In the genomic region with DNA sequence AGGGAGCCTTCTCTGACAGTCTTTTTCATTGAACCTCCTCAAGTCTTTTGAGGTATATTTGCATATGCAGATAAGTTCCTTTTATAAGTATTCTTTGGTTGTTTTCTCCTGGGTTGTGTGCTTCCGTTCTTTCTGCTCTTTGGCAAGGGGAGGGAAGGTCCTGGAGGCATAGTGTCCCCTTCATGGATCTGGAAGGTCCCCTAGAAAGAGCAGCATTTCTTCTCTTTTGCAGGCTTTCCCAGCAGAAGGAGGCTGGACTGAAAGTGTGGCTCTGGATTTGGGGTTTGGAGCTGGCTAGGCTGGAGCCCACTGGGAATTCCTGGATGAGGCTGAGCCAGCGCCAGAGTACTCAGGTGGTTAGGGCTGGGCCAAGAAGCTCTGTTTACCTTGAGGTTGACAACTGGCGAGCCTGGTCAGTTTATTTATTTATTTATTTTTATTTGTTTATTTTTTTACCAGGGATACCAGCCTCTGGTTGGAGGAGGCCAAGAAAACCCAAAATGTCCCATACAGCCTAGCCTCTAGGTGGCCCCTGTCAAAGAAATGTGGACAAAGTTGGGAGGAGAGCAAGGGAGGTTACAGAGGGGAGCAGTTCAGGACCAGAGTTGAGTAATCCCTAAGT, we compare ENCODE assay signal across 11 cellular contexts. TPM values are rescaled to one million over a fixed set of nuclear protein-coding genes. Genes with fewer than 3 reads are reported as not detected.
A peak's percentile ranks its signal among the peaks of the same experiment; 100 is the strongest.
DNase-seq lines count a peak whose midpoint lies in the region; ATAC-seq and TF ChIP-seq lines count a peak whose summit lies in the region.
"Had no signal": no experiment of that assay in that cellular context is flagged by ENCODE, and none has a peak within 500 bp of the region (broad histone marks: within the 10 kb centered on the region; RNA-seq: fewer than 3 reads in every experiment).

No MANE protein-coding gene starts in this region.

- no peaks in the 10 kb centered on the region for H3K36me3 ChIP-seq in BE2C
- no peaks in the 10 kb centered on the region for H3K36me3 ChIP-seq in HCT116 (ENCODE audit: control insufficient read depth in 1 of 2, insufficient read depth in 2 of 2, low read length in 2 of 2)
- H3K36me3 ChIP-seq in RWPE2 (ENCODE audit: low read depth) = no peaks in the 10 kb centered on the region
- no peaks in the 10 kb centered on the region for H3K36me3 ChIP-seq in iPS-18a (ENCODE audit: control insufficient read depth, low read depth, low read length)
- H3K36me3 ChIP-seq in right atrium auricular region = no peaks in the 10 kb centered on the region
- H3K36me3 ChIP-seq: BLaER1 treated with 17β-estradiol and CSF1 and Interleukin-3, amounts not matched to agents 10 nM and 100 nM; lower lobe of right lung had no signal

- H3K27ac ChIP-seq in HCT116 (ENCODE audit: low read depth, low read length) (no peak overlapping the region), RWPE2 (ENCODE audit: poor library complexity, severe bottlenecking) (no peak overlapping the region), iPS-18a (ENCODE audit: low read length) (no peak overlapping the region), right atrium auricular region (no peak overlapping the region)
- H3K27ac ChIP-seq: body of pancreas, lower lobe of right lung had no signal

- H3K9ac ChIP-seq in HCT116 (ENCODE audit: low read length) = no peak overlapping the region
- H3K9ac ChIP-seq in iPS-18a (ENCODE audit: low read length) = no peak overlapping the region

- DNase-seq in BE2C (peak; percentile 28), HCT116 (ENCODE audit: low read depth, low spot score) (peak; percentile 38), RWPE2 (ENCODE audit: low spot score) (no peak), erythroblast (lab: John Stamatoyannopoulos, UW) (no peak), COR-L47 (lab: John Stamatoyannopoulos, UW) (no peak), right atrium auricular region (ENCODE audit: low spot score) (no peak)
- DNase-seq: body of pancreas, lower lobe of right lung had no signal

- H3K4me1 ChIP-seq in BE2C = no peaks in the 10 kb centered on the region
- H3K4me1 ChIP-seq in HCT116 (ENCODE audit: control insufficient read depth in 1 of 2, insufficient read depth in 2 of 2, low read length in 2 of 2) = peaks cover 8 to 23% of the 10 kb centered on the region in 2 experiments; a peak in 3 of 4 replicates
- peaks cover 5% of the 10 kb centered on the region for H3K4me1 ChIP-seq in RWPE2 (ENCODE audit: insufficient read depth, poor library complexity, severe bottlenecking)
- H3K4me1 ChIP-seq in iPS-18a (ENCODE audit: control insufficient read depth, low read depth, low read length) = peaks cover 15% of the 10 kb centered on the region
- H3K4me1 ChIP-seq in right atrium auricular region = peaks cover 0 to 7% of the 10 kb centered on the region in 2 donors
- H3K4me1 ChIP-seq: body of pancreas had no signal

- peak overlapping the region; percentile 29; the same call in 1 of the 2 replicates for H3K4me2 ChIP-seq in HCT116 (ENCODE audit: low read length)

- intact Hi-C loops in HCT116 (cut with micrococcal nuclease) = no loop called here

- no TSS peak for BruUV-seq in HCT116 (replicated peaks; lab: Mats Ljungman, UMichigan)

- POLR2A ChIA-PET in HCT116 (lab: Charles Lee) = no interaction called here

- peak; percentile 21; the same call in 1 of the 2 replicates for TF ChIP-seq RAD21 in HCT116 (IDR thresholded peaks at IDR 0.05; ENCODE audit: low read depth)

- no peak overlapping the region for H3K4me3 ChIP-seq in BE2C (ENCODE audit: low read depth, low read length)
- H3K4me3 ChIP-seq in HCT116 (replicated peaks in 1 of 2; ENCODE audit: low read depth in 1 of 2, low read length in 2 of 2) = no peak overlapping the region
- no peak overlapping the region for H3K4me3 ChIP-seq in RWPE2 (ENCODE audit: severe bottlenecking)
- peak overlapping the region; percentile 42 for H3K4me3 ChIP-seq in iPS-18a (ENCODE audit: low read length)
- H3K4me3 ChIP-seq in right atrium auricular region = no peak overlapping the region
- H3K4me3 ChIP-seq: BLaER1 treated with 17β-estradiol and CSF1 and Interleukin-3, amounts not matched to agents 10 nM and 100 nM; body of pancreas; lower lobe of right lung had no signal

- H3K79me2 ChIP-seq in HCT116 (ENCODE audit: insufficient read depth, low read length) = no peaks in the 10 kb centered on the region

- RAD21 ChIA-PET in HCT116 (lab: Charles Lee; ENCODE audit: low non-redundant PET in 1 of 2, low total read pairs in 2 of 2, uncharacterized antibody in 2 of 2, unreplicated experiment in 2 of 2) = interaction anchor here (0.5 to 0.8 kb wide), 2 partner anchors 110 kb away, joined by 3 to 5 read pairs; no protein-coding TSS in a partner anchor

- ATAC-seq in HCT116 = peak; percentile 95
- ATAC-seq in RWPE2 (ENCODE audit: low read depth) = no peak
- no peak for ATAC-seq in GM19463 (IDR thresholded peaks at IDR 0.05; ENCODE audit: unreplicated experiment)
- ATAC-seq: body of pancreas, lower lobe of right lung had no signal

- no peak for TF ChIP-seq POLR2A in HCT116 (IDR thresholded peaks at IDR 0.05; ENCODE audit: borderline replicate concordance, extremely low read depth, insufficient read depth, insufficient read length)
- TF ChIP-seq POLR2A in erythroblast (IDR thresholded peaks at IDR 0.05; ENCODE audit: low read length) = no peak

- no peaks in the 10 kb centered on the region for H3K9me3 ChIP-seq in BE2C
- no peaks in the 10 kb centered on the region for H3K9me3 ChIP-seq in HCT116 (ENCODE audit: control insufficient read depth in 1 of 2, insufficient read depth in 1 of 2, low read depth in 1 of 2, low read length in 2 of 2)
- no peaks in the 10 kb centered on the region for H3K9me3 ChIP-seq in RWPE2 (ENCODE audit: severe bottlenecking)
- H3K9me3 ChIP-seq in iPS-18a (ENCODE audit: control insufficient read depth, low read depth, low read length) = no peaks in the 10 kb centered on the region
- no peaks in the 10 kb centered on the region for H3K9me3 ChIP-seq in right atrium auricular region
- H3K9me3 ChIP-seq: body of pancreas, lower lobe of right lung had no signal

- no peaks in the 10 kb centered on the region for H4K20me1 ChIP-seq in HCT116 (ENCODE audit: insufficient read depth)
- H4K20me1 ChIP-seq: BLaER1 treated with 17β-estradiol and CSF1 and Interleukin-3, amounts not matched to agents 10 nM and 100 nM had no signal

- H2AFZ ChIP-seq in HCT116 (ENCODE audit: low read depth, low read length, poor library complexity, severe bottlenecking) = peak overlapping the region; percentile 91

- 0 out of 2 replicates have a peak, but pooled peaks have one; percentile 15 for TF ChIP-seq CTCF in BE2C (IDR thresholded peaks at IDR 0.05; ENCODE audit: low read depth, low read length)
- peak; percentile 26 to 52 (median 36); a peak in 5 of 6 replicates for TF ChIP-seq CTCF in HCT116 (IDR thresholded peaks at IDR 0.05 in 2 of 3, conservative IDR thresholded peaks at IDR 0.05 in 1 of 3; ENCODE audit: borderline replicate concordance in 1 of 3, insufficient read depth in 1 of 3, low read depth in 2 of 3, low read length in 2 of 3)
- peak; percentile 11 for TF ChIP-seq CTCF in RWPE2 (IDR thresholded peaks at IDR 0.05; ENCODE audit: poor library complexity, severe bottlenecking)
- TF ChIP-seq CTCF in right atrium auricular region (IDR thresholded peaks at IDR 0.05) = no peak

- no peaks in the 10 kb centered on the region for H3K27me3 ChIP-seq in BE2C
- H3K27me3 ChIP-seq in HCT116 (ENCODE audit: insufficient read depth, low read length) = no peaks in the 10 kb centered on the region
- no peaks in the 10 kb centered on the region for H3K27me3 ChIP-seq in RWPE2 (ENCODE audit: insufficient read depth, poor library complexity, severe bottlenecking)
- H3K27me3 ChIP-seq in iPS-18a (ENCODE audit: control insufficient read depth, insufficient read depth, low read length) = no peaks in the 10 kb centered on the region
- no peaks in the 10 kb centered on the region for H3K27me3 ChIP-seq in right atrium auricular region
- H3K27me3 ChIP-seq: BLaER1 treated with 17β-estradiol and CSF1 and Interleukin-3, amounts not matched to agents 10 nM and 100 nM; body of pancreas had no signal

- H3K9me2 ChIP-seq in HCT116 (ENCODE audit: insufficient read depth) = no peaks in the 10 kb centered on the region

- CTCF ChIA-PET in HCT116 (lab: Charles Lee) = interaction anchor here (0.8 to 2.1 kb wide), 4 partner anchors 18 to 137 kb away, joined by 3 to 9 read pairs (median 5); no protein-coding TSS in a partner anchor

TF ChIP-seq in HCT116, 20 proteins besides CTCF, POLR2A, EP300 and RAD21:
- TF ChIP-seq SP1 (IDR thresholded peaks at IDR 0.05; ENCODE audit: low read depth) = peak; percentile 73
- 0 out of 2 replicates have a peak, but pooled peaks have one; percentile 15 for TF ChIP-seq JUND (IDR thresholded peaks at IDR 0.05)
- 0 out of 2 replicates have a peak, but pooled peaks have one; percentile 21 for TF ChIP-seq CBX3 (IDR thresholded peaks at IDR 0.05; ENCODE audit: low read depth)
- no peak for TF ChIP-seq EZH2 (IDR thresholded peaks at IDR 0.05)

RNA-seq across cellular contexts. Expression of a gene that starts 5.4 kb away (rescaled TPM):
- 17.6 TPM for polyA plus RNA-seq in BE2C (2012; ENCODE audit: insufficient read depth, insufficient read length, low read depth)
- total RNA-seq in HCT116 (2021; ENCODE audit: unreplicated experiment) (141 TPM), right atrium auricular region (1 to 10 TPM in 1 of 2 donors, under 1 TPM in 1; 0.31 to 3.7 TPM)
- polyA plus RNA-seq in HCT116 (2012) = 33.0 and 53.0 TPM in 2 replicates

RNA-seq across cellular contexts. Expression of a gene that starts 20.1 kb away (rescaled TPM):
- 262 TPM for polyA plus RNA-seq in BE2C (2012; ENCODE audit: insufficient read depth, insufficient read length, low read depth)
- total RNA-seq in HCT116 (2021; ENCODE audit: unreplicated experiment) = 2.0 TPM
- 0.34 TPM in 1 of 2 replicates, not detected in the other for polyA plus RNA-seq in HCT116 (2012)
- total RNA-seq in right atrium auricular region = 100 to 1,000 TPM in 1 of 2 donors, 10 to 100 TPM in 1; 81.0 to 237 TPM

RNA-seq across cellular contexts. Expression of a gene that starts 58.6 kb away (rescaled TPM):
- 11.3 TPM for polyA plus RNA-seq in BE2C (2012; ENCODE audit: insufficient read depth, insufficient read length, low read depth)
- not detected for total RNA-seq in HCT116 (2021; ENCODE audit: unreplicated experiment)
- polyA plus RNA-seq in HCT116 (2012) = 0.29 and 1.5 TPM in 2 replicates
- 1 to 10 TPM in 1 of 2 donors, not detected in 1; 1.6 TPM for total RNA-seq in right atrium auricular region

Comparison
In these comparisons a context has a peak if more than half of its experiments do, and no peak if none do; other contexts are left out.
1. DNase-seq: peak in BE2C (single experiment) and HCT116 (single experiment); none in RWPE2 (single experiment), erythroblast (0 of 2), COR-L47 (single experiment) and right atrium auricular region (single experiment).
2. CTCF ChIP-seq: peak in BE2C (single experiment), HCT116 (3 of 3) and RWPE2 (single experiment); none in right atrium auricular region (0 of 2).
3. RNA of a gene that starts 5.4 kb away (total RNA-seq): 141 TPM in HCT116 (single experiment); 0.31 to 3.7 TPM in right atrium auricular region; every median in the first group is over 10 times any median in the second.
4. RNA of a gene that starts 20.1 kb away (total RNA-seq): 81.0 to 237 TPM in right atrium auricular region; 2.0 TPM in HCT116 (single experiment); every median in the first group is over 10 times any median in the second.